ENCODE assay signal across 8 cellular contexts in the genomic region with DNA sequence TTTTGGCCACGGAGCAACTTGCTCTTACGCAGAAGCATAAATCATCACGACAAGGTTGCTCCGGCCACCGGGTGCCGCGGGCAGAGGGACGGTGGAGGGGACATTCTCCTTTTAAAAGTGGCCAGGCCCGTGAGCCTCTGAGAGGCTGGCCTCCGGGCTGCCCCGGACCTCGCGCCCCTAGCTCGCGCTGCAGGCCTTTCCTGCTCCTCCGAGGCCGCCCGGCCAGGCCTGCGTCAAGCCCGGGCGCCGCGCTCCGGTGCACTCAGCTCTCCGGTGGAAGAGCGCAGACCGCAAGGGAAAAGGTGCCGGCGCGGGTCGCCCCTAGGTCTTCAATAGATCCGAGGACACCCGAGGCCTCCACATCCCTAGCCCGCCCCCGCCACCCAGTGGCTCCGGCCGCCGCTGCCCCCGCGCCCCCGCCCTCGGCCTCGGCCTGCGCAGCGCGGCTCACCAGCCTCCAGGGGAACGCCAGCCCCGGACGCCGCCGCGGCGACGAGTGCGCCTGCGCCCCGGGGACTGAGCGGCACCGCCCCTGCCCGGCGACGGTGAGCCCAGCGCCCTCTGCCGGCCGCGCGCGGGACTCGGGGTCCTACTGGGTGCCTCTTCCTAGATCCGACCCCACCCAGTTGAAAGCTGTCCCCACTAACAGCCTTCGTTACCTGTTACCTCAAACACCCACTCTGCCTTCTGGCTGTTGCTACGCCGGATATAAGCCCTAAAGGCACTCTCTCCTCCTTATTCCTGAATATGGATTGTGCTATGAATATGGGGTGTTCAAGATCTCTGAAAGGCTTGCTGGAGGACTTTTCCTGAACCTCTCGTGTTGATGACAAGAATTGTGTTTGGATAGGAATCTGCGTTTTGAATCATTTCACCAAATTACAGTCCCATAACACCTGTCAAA. TPM values are rescaled to one million over a fixed set of nuclear protein-coding genes. Genes with fewer than 3 reads are reported as not detected.
A peak's percentile ranks its signal among the peaks of the same experiment; 100 is the strongest.
DNase-seq lines count a peak whose midpoint lies in the region; ATAC-seq and TF ChIP-seq lines count a peak whose summit lies in the region.

A gene (minus strand): TSS at position 500 of the 904 bp plus-strand sequence. CDS start 10,671 bp downstream, outside the sequence.

- H3K27ac ChIP-seq in C4-2B: peak within 1 kb of the TSS; percentile 59
- peak within 1 kb of the TSS; percentile 74 to 99 (median 96) for H3K27ac ChIP-seq in dorsolateral prefrontal cortex

- intact Hi-C loops in dorsolateral prefrontal cortex (cut with DNase I): loop anchor here (2.0 to 10.0 kb wide), 9 partner anchors 52 to 359 kb away; a partner anchor contains a TSS
- intact Hi-C loops in lower leg skin (cut with DNase I; ENCODE audit: low total_unique reads): no loop called here

- TF ChIP-seq POLR2A in lower leg skin (IDR thresholded peaks at IDR 0.05): no peak

- peak; percentile 80 for DNase-seq in GM19240 (ENCODE audit: insufficient read length, low spot score)
- DNase-seq in NCI-H69 (lab: John Stamatoyannopoulos, UW): peak; percentile 94
- DNase-seq in activated CD4-positive, alpha-beta T cell treated with anti-CD3 and anti-CD28 coated beads, Interleukin-2, amount 50 U/mL, for 48 hours: peak; percentile 91 to 92
- peak; percentile 82 to 94 (median 89) for DNase-seq in dorsolateral prefrontal cortex
- peak; percentile 81 to 97 for DNase-seq in lower leg skin (ENCODE audit: low spot score in 2 of 2)
- DNase-seq in stimulated activated CD4-positive, alpha-beta T cell treated with anti-CD3 and anti-CD28 coated beads, Interleukin-4, amount 100 ng/mL, for 48 hours (ENCODE audit: low read depth in 2 of 2): peak; percentile 89 to 94

- peak; percentile 93 for ATAC-seq in HG03460 (IDR thresholded peaks at IDR 0.05; ENCODE audit: unreplicated experiment)

- no peaks in the 10 kb centered on the region for H3K27me3 ChIP-seq in dorsolateral prefrontal cortex

- 1 to 2% methylated on average over 39 to 43 of the region's 75 CpGs for WGBS in lower leg skin, 2 donors

- H3K4me3 ChIP-seq in dorsolateral prefrontal cortex (peak within 1 kb of the TSS; percentile 59 to 100 (median 87)), lower leg skin (ENCODE audit: low read depth, poor library complexity, severe bottlenecking) (peak within 1 kb of the TSS; percentile 51)

- TF ChIP-seq CTCF in C4-2B (conservative IDR thresholded peaks at IDR 0.05) (peak; percentile 100), dorsolateral prefrontal cortex (IDR thresholded peaks at IDR 0.05 in 54 of 56, conservative IDR thresholded peaks at IDR 0.05 in 2 of 56; ENCODE audit: low read depth in 1 of 56, partially characterized antibody in 56 of 56) (peak; percentile 60 to 99 (median 92)), lower leg skin (IDR thresholded peaks at IDR 0.05) (peak in 1 of 3 donors; percentile 30)

RNA-seq across cellular contexts. Expression of the gene that starts here (rescaled TPM):
- 10 to 100 TPM in 119 of 120 experiments, 1 to 10 TPM in 1; 9.1 to 68.0 (median 37.2) TPM for total RNA-seq in dorsolateral prefrontal cortex
- total RNA-seq in lower leg skin: 10 to 100 TPM in 3 of 4 donors, 1 to 10 TPM in 1; 5.5 to 23.4 (median 22.8) TPM

Comparison
In these comparisons a context has a peak if more than half of its experiments do, and no peak if none do; other contexts are left out.
1. Peak in every context shown above with its lines: DNase-seq, ATAC-seq, H3K4me3 ChIP-seq and H3K27ac ChIP-seq.